Comparison of ENCODE assay signal across 16 cellular contexts in the genomic region with DNA sequence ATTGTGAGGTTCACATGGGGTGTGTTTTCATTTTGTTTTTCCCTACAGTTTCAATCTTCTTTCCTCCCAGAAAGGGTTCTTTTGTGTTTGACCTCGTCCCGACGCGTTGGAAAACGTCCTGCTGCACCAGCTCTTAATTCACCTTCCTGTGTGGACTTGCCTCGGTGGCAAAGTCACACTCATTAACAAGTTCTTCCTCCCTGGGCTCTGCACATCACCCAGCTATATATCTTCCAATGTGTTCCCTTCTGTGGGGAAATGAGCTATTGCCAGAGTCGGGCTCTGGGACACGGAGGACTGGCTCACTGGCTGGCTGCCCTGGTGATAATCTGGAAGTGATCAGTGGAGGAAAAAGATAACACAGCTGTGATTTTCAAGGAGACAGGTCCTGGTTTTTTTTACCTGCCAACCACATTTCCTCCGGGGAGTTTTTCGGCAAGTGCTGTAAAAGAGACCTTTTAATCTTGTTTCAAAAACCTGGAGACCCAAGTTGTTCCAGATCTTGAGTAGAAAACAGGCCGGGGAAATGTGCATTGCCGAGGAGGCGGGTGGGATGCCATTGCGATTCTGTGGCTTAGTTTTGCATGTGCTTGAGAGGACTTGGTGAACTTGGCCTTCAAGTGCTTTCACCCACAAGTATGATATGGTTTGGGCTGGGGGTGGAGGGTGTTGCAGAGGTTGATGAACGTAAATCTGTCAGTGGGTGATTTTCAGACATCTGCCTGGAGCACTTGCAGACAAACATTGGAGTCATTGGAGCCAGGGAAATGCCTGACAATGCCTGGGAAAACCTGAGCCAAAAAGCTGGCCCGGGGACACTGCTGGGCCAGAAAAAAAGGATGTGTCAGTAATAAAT.
DNase-seq lines count a peak whose midpoint lies in the region; TF ChIP-seq lines count a peak whose summit lies in the region.
"Had no signal": no experiment of that assay in that cellular context is flagged by ENCODE, and none has a peak within 500 bp of the region (broad histone marks: within the 10 kb centered on the region; RNA-seq: fewer than 3 reads in every experiment).

No MANE protein-coding gene starts in this region.

- no peaks in the 10 kb centered on the region for H4K20me1 ChIP-seq in hepatocyte (ENCODE audit: insufficient read depth, poor library complexity, severe bottlenecking)

- 30 to 44% (median 38%) methylated on average over 16 of the region's 16 CpGs for whole genome bisulfite sequencing in adrenal gland, 4 donors
- 33% methylated on average over 16 of the region's 16 CpGs for WGBS in hepatocyte (ENCODE audit: low lambda C conversion rate, missing lambda C conversion rate)
- 22% methylated on average over 16 of the region's 16 CpGs for WGBS in suprapubic skin

- H3K27ac Mint-ChIP-seq in activated T-cell treated with anti-CD3 and anti-CD28 coated beads, Interleukin-2, amount 50 U/mL, for 24 hours, result no peak overlapping the region
- H3K27ac Mint-ChIP-seq: activated CD4-positive, alpha-beta memory T cell treated with anti-CD3 and anti-CD28 coated beads for 36 hours had no signal

- H3K27me3 ChIP-seq in adrenal gland (peaks cover 42% of the 10 kb centered on the region), hepatocyte (no peaks in the 10 kb centered on the region), suprapubic skin (peaks cover 3% of the 10 kb centered on the region)
- H3K27me3 ChIP-seq: Peyer's patch, upper lobe of left lung had no signal

- H3K36me3 ChIP-seq in adrenal gland (replicated peaks in 1 of 2) (no peaks in the 10 kb centered on the region), hepatocyte (replicated peaks; ENCODE audit: insufficient read depth, low read depth) (no peaks in the 10 kb centered on the region), suprapubic skin (no peaks in the 10 kb centered on the region)
- H3K36me3 ChIP-seq: Peyer's patch, upper lobe of left lung had no signal

- H3K9me3 ChIP-seq in adrenal gland (replicated peaks in 1 of 3) (no peaks in the 10 kb centered on the region), hepatocyte (ENCODE audit: low read depth) (no peaks in the 10 kb centered on the region), suprapubic skin (no peaks in the 10 kb centered on the region)
- H3K9me3 ChIP-seq: Peyer's patch, upper lobe of left lung had no signal

- no peaks in the 10 kb centered on the region for H3K9me3 Mint-ChIP-seq in activated T-cell treated with anti-CD3 and anti-CD28 coated beads, Interleukin-2, amount 50 U/mL, for 24 hours
- H3K9me3 Mint-ChIP-seq: activated CD4-positive, alpha-beta memory T cell treated with anti-CD3 and anti-CD28 coated beads for 36 hours had no signal

- H3K4me3 ChIP-seq in adrenal gland (no peak overlapping the region), hepatocyte (no peak overlapping the region), suprapubic skin (no peak overlapping the region)
- H3K4me3 ChIP-seq: Peyer's patch, upper lobe of left lung had no signal

- H3K4me1 ChIP-seq in adrenal gland (replicated peaks in 1 of 2) (peaks cover 0 to 9% of the 10 kb centered on the region in 2 donors), hepatocyte (ENCODE audit: insufficient read depth) (peaks cover 24% of the 10 kb centered on the region), suprapubic skin (peaks cover 19% of the 10 kb centered on the region)
- H3K4me1 ChIP-seq: Peyer's patch, upper lobe of left lung had no signal

- intact Hi-C loops in adrenal gland (cut with DNase I), result no loop called here

- peak; percentile 54 for DNase-seq in DMS 273 (lab: John Stamatoyannopoulos, UW; ENCODE audit: unreplicated experiment)
- no peak for DNase-seq in DMS 273 treated with DMSO at 0.1 percent for 48 hours (lab: John Stamatoyannopoulos, UW)
- DNase-seq in adrenal gland, result peak in 6 of 7 donors; percentile 22 to 74 (median 36)
- DNase-seq in hepatocyte (ENCODE audit: low spot score), result no peak
- peak; percentile 78 for DNase-seq in suprapubic skin (ENCODE audit: low spot score in 2 of 2)
- no peak for DNase-seq in activated T-cell treated with anti-CD3 and anti-CD28 coated beads, Interleukin-2, amount 50 U/mL, for 24 hours
- no peak for DNase-seq in stimulated activated CD4-positive, alpha-beta T cell treated with anti-CD3 and anti-CD28 coated beads, Interleukin-15, amount 100 ng/mL, for 24 hours
- DNase-seq in activated T-cell treated with anti-CD3 and anti-CD28 coated beads, Interleukin-2, amount 50 U/mL, for 1 hour, result no peak
- DNase-seq: activated CD4-positive, alpha-beta memory T cell treated with anti-CD3 and anti-CD28 coated beads for 36 hours; activated naive CD4-positive, alpha-beta T cell treated with Interleukin-2 at 50 U/mL for 16 hours; NCI-H1048; NCI-H446 treated with DMSO at 0.1 percent for 48 hours; Peyer's patch; T1000; upper lobe of left lung had no signal

- H3K4me2 ChIP-seq in hepatocyte, result peak overlapping the region; percentile 9

- peaks cover 67% of the 10 kb centered on the region for H3K27me3 Mint-ChIP-seq in activated T-cell treated with anti-CD3 and anti-CD28 coated beads, Interleukin-2, amount 50 U/mL, for 24 hours

- no peaks in the 10 kb centered on the region for H3K79me2 ChIP-seq in hepatocyte

- H3K36me3 Mint-ChIP-seq in activated T-cell treated with anti-CD3 and anti-CD28 coated beads, Interleukin-2, amount 50 U/mL, for 24 hours (ENCODE audit: low read depth), result no peaks in the 10 kb centered on the region
- H3K36me3 Mint-ChIP-seq: activated CD4-positive, alpha-beta memory T cell treated with anti-CD3 and anti-CD28 coated beads for 36 hours had no signal

- TF ChIP-seq CTCF in adrenal gland (IDR thresholded peaks at IDR 0.05) (no peak), hepatocyte (IDR thresholded peaks at IDR 0.05; ENCODE audit: poor library complexity) (no peak), suprapubic skin (IDR thresholded peaks at IDR 0.05) (no peak)

- no peaks in the 10 kb centered on the region for H3K9me2 ChIP-seq in hepatocyte (replicated peaks; ENCODE audit: insufficient read depth)

- no peak overlapping the region for H3K27ac ChIP-seq in adrenal gland
- no peak overlapping the region for H3K27ac ChIP-seq in hepatocyte
- H3K27ac ChIP-seq in suprapubic skin, result peak overlapping the region; percentile 57
- H3K27ac ChIP-seq: 22Rv1, Peyer's patch, upper lobe of left lung had no signal

- H3K4me3 Mint-ChIP-seq in activated T-cell treated with anti-CD3 and anti-CD28 coated beads, Interleukin-2, amount 50 U/mL, for 24 hours, result no peak overlapping the region
- H3K4me3 Mint-ChIP-seq: activated CD4-positive, alpha-beta memory T cell treated with anti-CD3 and anti-CD28 coated beads for 36 hours had no signal

- peaks cover 14% of the 10 kb centered on the region for H3K4me1 Mint-ChIP-seq in activated T-cell treated with anti-CD3 and anti-CD28 coated beads, Interleukin-2, amount 50 U/mL, for 24 hours (ENCODE audit: low read depth)

- TF ChIP-seq POLR2A in adrenal gland (IDR thresholded peaks at IDR 0.05) (no peak), suprapubic skin (IDR thresholded peaks at IDR 0.05) (no peak)

- no peak overlapping the region for H2AFZ ChIP-seq in hepatocyte

- TF ChIP-seq EP300 in suprapubic skin (IDR thresholded peaks at IDR 0.05), result no peak

Comparison
In these comparisons a context has a peak if more than half of its experiments do, and no peak if none do; other contexts are left out.
1. DNase-seq: peak in DMS 273 (single experiment), adrenal gland (6 of 7) and suprapubic skin (2 of 2); none in DMS 273 treated with DMSO at 0.1 percent for 48 hours (single experiment), hepatocyte (single experiment), activated T-cell treated with anti-CD3 and anti-CD28 coated beads, Interleukin-2, amount 50 U/mL, for 24 hours (single experiment), stimulated activated CD4-positive, alpha-beta T cell treated with anti-CD3 and anti-CD28 coated beads, Interleukin-15, amount 100 ng/mL, for 24 hours (single experiment) and activated T-cell treated with anti-CD3 and anti-CD28 coated beads, Interleukin-2, amount 50 U/mL, for 1 hour (single experiment).